In the genomic region with DNA sequence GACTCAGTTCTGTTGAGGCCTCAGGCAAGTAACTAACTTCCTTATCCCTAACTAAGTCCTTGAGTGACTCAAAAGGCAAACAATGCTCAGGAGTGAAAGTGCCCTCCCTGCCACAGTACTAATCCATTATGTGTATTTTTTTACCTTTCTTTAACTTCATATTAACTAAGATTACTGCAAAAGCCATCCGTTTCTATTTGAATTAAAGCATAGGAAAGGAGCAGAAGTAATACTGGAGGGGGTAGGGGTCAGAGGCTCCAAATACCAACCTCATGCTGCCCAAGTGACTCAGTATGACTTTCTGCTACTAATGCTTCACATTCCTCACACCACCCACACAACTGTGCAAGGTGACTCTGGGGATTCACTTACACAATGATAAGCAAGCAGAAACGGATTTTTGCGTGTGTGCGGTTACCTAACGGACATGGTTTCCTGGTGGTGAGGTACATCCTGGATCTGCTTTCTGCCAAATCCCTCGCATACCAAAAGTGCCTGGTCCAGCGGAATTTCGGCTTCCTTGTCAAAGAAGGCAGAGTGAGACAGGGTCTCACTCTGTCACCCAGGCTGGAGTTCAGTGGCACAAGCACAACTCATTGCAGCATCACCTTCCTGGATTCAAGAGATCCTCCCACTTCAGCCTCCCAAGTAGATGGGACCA, we compare ENCODE assay signal across 10 cellular contexts. TPM values are rescaled to one million over a fixed set of nuclear protein-coding genes. Genes with fewer than 3 reads are reported as not detected.
DNase-seq lines count a peak whose midpoint lies in the region; ATAC-seq and TF ChIP-seq lines count a peak whose summit lies in the region.
"Had no signal": no experiment of that assay in that cellular context is flagged by ENCODE, and none has a peak within 500 bp of the region (broad histone marks: within the 10 kb centered on the region; RNA-seq: fewer than 3 reads in every experiment).

No MANE protein-coding gene starts in this region.

- no peaks in the 10 kb centered on the region for H3K9me3 Mint-ChIP-seq in activated T-cell treated with anti-CD3 and anti-CD28 coated beads, Interleukin-2, amount 50 U/mL, for 72 hours
- no peaks in the 10 kb centered on the region for H3K9me3 Mint-ChIP-seq in activated T-cell treated with anti-CD3 and anti-CD28 coated beads, Interleukin-2, amount 50 U/mL, for 24 hours
- no peaks in the 10 kb centered on the region for H3K9me3 Mint-ChIP-seq in stimulated activated effector memory CD8-positive, alpha-beta T cell treated with anti-CD3 and anti-CD28 coated beads, Interleukin-12 subunit alpha, Interleukin-12 subunit beta, amount 100 ng/mL, for 72 hours
- H3K9me3 Mint-ChIP-seq: CD4-positive, CD25-positive, alpha-beta regulatory T cell had no signal

- H3K4me1 Mint-ChIP-seq in activated T-cell treated with anti-CD3 and anti-CD28 coated beads, Interleukin-2, amount 50 U/mL, for 72 hours (ENCODE audit: low read depth) = no peaks in the 10 kb centered on the region
- H3K4me1 Mint-ChIP-seq in activated T-cell treated with anti-CD3 and anti-CD28 coated beads, Interleukin-2, amount 50 U/mL, for 24 hours (ENCODE audit: low read depth) = peaks cover 10% of the 10 kb centered on the region
- no peaks in the 10 kb centered on the region for H3K4me1 Mint-ChIP-seq in stimulated activated effector memory CD8-positive, alpha-beta T cell treated with anti-CD3 and anti-CD28 coated beads, Interleukin-12 subunit alpha, Interleukin-12 subunit beta, amount 100 ng/mL, for 72 hours
- H3K4me1 Mint-ChIP-seq: CD4-positive, CD25-positive, alpha-beta regulatory T cell had no signal

- TF ChIP-seq CTCF in foreskin fibroblast (IDR thresholded peaks at IDR 0.05; ENCODE audit: low read depth, low read length) = no peak

- ATAC-seq in activated T-cell treated with anti-CD3 and anti-CD28 coated beads, Interleukin-2, amount 50 U/mL, for 72 hours (replicated peaks in 1 of 2) = peak; percentile 43 to 74
- ATAC-seq in SK-N-SH treated with all-trans-retinoic acid at 6 μM for 48 hours (peak; percentile 80), GM21423 (IDR thresholded peaks at IDR 0.05; ENCODE audit: unreplicated experiment) (no peak)
- ATAC-seq in stimulated activated effector memory CD8-positive, alpha-beta T cell treated with anti-CD3 and anti-CD28 coated beads, Interleukin-12 subunit alpha, Interleukin-12 subunit beta, amount 100 ng/mL, for 72 hours = peak; percentile 70
- ATAC-seq: heart left ventricle had no signal

- no peak overlapping the region for H3K27ac Mint-ChIP-seq in activated T-cell treated with anti-CD3 and anti-CD28 coated beads, Interleukin-2, amount 50 U/mL, for 72 hours
- no peak overlapping the region for H3K27ac Mint-ChIP-seq in activated T-cell treated with anti-CD3 and anti-CD28 coated beads, Interleukin-2, amount 50 U/mL, for 24 hours
- no peak overlapping the region for H3K27ac Mint-ChIP-seq in stimulated activated effector memory CD8-positive, alpha-beta T cell treated with anti-CD3 and anti-CD28 coated beads, Interleukin-12 subunit alpha, Interleukin-12 subunit beta, amount 100 ng/mL, for 72 hours
- H3K27ac Mint-ChIP-seq: CD4-positive, CD25-positive, alpha-beta regulatory T cell had no signal

- no peaks in the 10 kb centered on the region for H3K36me3 Mint-ChIP-seq in activated T-cell treated with anti-CD3 and anti-CD28 coated beads, Interleukin-2, amount 50 U/mL, for 72 hours (ENCODE audit: insufficient read depth in 2 of 2)
- no peaks in the 10 kb centered on the region for H3K36me3 Mint-ChIP-seq in activated T-cell treated with anti-CD3 and anti-CD28 coated beads, Interleukin-2, amount 50 U/mL, for 24 hours (ENCODE audit: low read depth)
- H3K36me3 Mint-ChIP-seq in stimulated activated effector memory CD8-positive, alpha-beta T cell treated with anti-CD3 and anti-CD28 coated beads, Interleukin-12 subunit alpha, Interleukin-12 subunit beta, amount 100 ng/mL, for 72 hours = no peaks in the 10 kb centered on the region
- H3K36me3 Mint-ChIP-seq: CD4-positive, CD25-positive, alpha-beta regulatory T cell had no signal

- H3K4me3 ChIP-seq in foreskin fibroblast (ENCODE audit: low read depth in 1 of 2, low read length in 2 of 2) = no peak overlapping the region
- H3K4me3 ChIP-seq: heart left ventricle had no signal

- no peaks in the 10 kb centered on the region for H3K27me3 Mint-ChIP-seq in activated T-cell treated with anti-CD3 and anti-CD28 coated beads, Interleukin-2, amount 50 U/mL, for 72 hours (ENCODE audit: low read depth)
- no peaks in the 10 kb centered on the region for H3K27me3 Mint-ChIP-seq in activated T-cell treated with anti-CD3 and anti-CD28 coated beads, Interleukin-2, amount 50 U/mL, for 24 hours
- H3K27me3 Mint-ChIP-seq: CD4-positive, CD25-positive, alpha-beta regulatory T cell had no signal

- DNase-seq in activated T-cell treated with anti-CD3 and anti-CD28 coated beads, Interleukin-2, amount 50 U/mL, for 72 hours = no peak
- DNase-seq in activated T-cell treated with anti-CD3 and anti-CD28 coated beads, Interleukin-2, amount 50 U/mL, for 24 hours = no peak
- DNase-seq in foreskin fibroblast (peak; percentile 94 to 96), occipital lobe (lab: John Stamatoyannopoulos, UW) (no peak)
- no peak for DNase-seq in stimulated activated effector memory CD8-positive, alpha-beta T cell treated with anti-CD3 and anti-CD28 coated beads, Interleukin-12 subunit alpha, Interleukin-12 subunit beta, amount 100 ng/mL, for 72 hours (ENCODE audit: low spot score in 2 of 2)
- DNase-seq in activated CD8-positive, alpha-beta memory T cell treated with anti-CD3 and anti-CD28 coated beads, Interleukin-2, amount 50 U/mL, for 4 hours = no peak
- DNase-seq: CD4-positive, CD25-positive, alpha-beta regulatory T cell; heart left ventricle had no signal

- no peak overlapping the region for H3K4me3 Mint-ChIP-seq in activated T-cell treated with anti-CD3 and anti-CD28 coated beads, Interleukin-2, amount 50 U/mL, for 72 hours
- H3K4me3 Mint-ChIP-seq in activated T-cell treated with anti-CD3 and anti-CD28 coated beads, Interleukin-2, amount 50 U/mL, for 24 hours = no peak overlapping the region
- H3K4me3 Mint-ChIP-seq in stimulated activated effector memory CD8-positive, alpha-beta T cell treated with anti-CD3 and anti-CD28 coated beads, Interleukin-12 subunit alpha, Interleukin-12 subunit beta, amount 100 ng/mL, for 72 hours = no peak overlapping the region
- H3K4me3 Mint-ChIP-seq: CD4-positive, CD25-positive, alpha-beta regulatory T cell had no signal

TF ChIP-seq in SK-N-SH treated with all-trans-retinoic acid at 6 μM for 48 hours, 23 proteins besides CTCF, POLR2A, EP300 and RAD21:
- TF ChIP-seq OSR1 (CRISPR knock-in tag; IDR thresholded peaks at IDR 0.05) (no peak), CREB5 (CRISPR knock-in tag; IDR thresholded peaks at IDR 0.05; ENCODE audit: low read depth) (no peak), ZC3H10 (CRISPR knock-in tag; IDR thresholded peaks at IDR 0.05) (no peak), ZFP30 (CRISPR knock-in tag; IDR thresholded peaks at IDR 0.05) (no peak), TCF4 (CRISPR knock-in tag; IDR thresholded peaks at IDR 0.05; ENCODE audit: borderline replicate concordance) (no peak), PPARA (CRISPR knock-in tag; IDR thresholded peaks at IDR 0.05; ENCODE audit: borderline replicate concordance) (no peak)
TF ChIP-seq in SK-N-SH treated with all-trans-retinoic acid at 6 μM for 48 hours: peak in this region for 0.

RNA-seq across cellular contexts. Expression of gene MOK, which starts 25.1 kb away (rescaled TPM):
- total RNA-seq in activated T-cell treated with anti-CD3 and anti-CD28 coated beads, Interleukin-2, amount 50 U/mL, for 72 hours = 1 to 10 TPM; 2.8 to 5.7 TPM
- total RNA-seq in occipital lobe = 28.1 TPM

RNA-seq across cellular contexts. Expression of gene ZNF839, which starts 39.7 kb away (rescaled TPM):
- 10 to 100 TPM; 18.1 to 21.5 TPM for total RNA-seq in activated T-cell treated with anti-CD3 and anti-CD28 coated beads, Interleukin-2, amount 50 U/mL, for 72 hours
- total RNA-seq in occipital lobe = 12.6 TPM

Comparison
In these comparisons a context has a peak if more than half of its experiments do, and no peak if none do; other contexts are left out.
1. DNase-seq: peak in foreskin fibroblast (2 of 2); none in activated T-cell treated with anti-CD3 and anti-CD28 coated beads, Interleukin-2, amount 50 U/mL, for 72 hours (0 of 2), activated T-cell treated with anti-CD3 and anti-CD28 coated beads, Interleukin-2, amount 50 U/mL, for 24 hours (single experiment), stimulated activated effector memory CD8-positive, alpha-beta T cell treated with anti-CD3 and anti-CD28 coated beads, Interleukin-12 subunit alpha, Interleukin-12 subunit beta, amount 100 ng/mL, for 72 hours (0 of 2), activated CD8-positive, alpha-beta memory T cell treated with anti-CD3 and anti-CD28 coated beads, Interleukin-2, amount 50 U/mL, for 4 hours (single experiment) and occipital lobe (single experiment).